In genomic region chr1:85581138-85581801, GRCh38 we compare ENCODE assay signal across 8 cellular contexts. TPM values are rescaled to one million over a fixed set of nuclear protein-coding genes. Genes with fewer than 3 reads are reported as not detected.
DNase-seq lines count a peak whose midpoint lies in the region; ATAC-seq and TF ChIP-seq lines count a peak whose summit lies in the region.

No MANE protein-coding gene starts in this region.

- H3K4me1 Mint-ChIP-seq in CD4-positive, alpha-beta memory T cell, result peaks cover 17 to 31% (median 22%) of the 10 kb centered on the region in 4 donors
- H3K4me1 Mint-ChIP-seq in activated T-helper 1 cell treated with anti-CD3 and anti-CD28 coated beads, Interleukin-12 subunit alpha, Interleukin-12 subunit beta, Interleukin-2, Interleukin-4 antibody, amounts not matched to agents 30 ng/mL and 10 ng/mL and 1 ng/mL, durations not matched to agents 14 hours and 24 hours and 36 hours (ENCODE audit: low read depth), result peaks cover 25% of the 10 kb centered on the region

- no peak overlapping the region for H3K4me3 ChIP-seq in CD4-positive, alpha-beta memory T cell (ENCODE audit: low read length in 2 of 2)
- peak overlapping the region; percentile 20 to 36 for H3K4me3 ChIP-seq in neutrophil (ENCODE audit: low read depth in 1 of 2, low read length in 1 of 2)

- peak overlapping the region; percentile 35 to 77 (median 68) for H3K4me3 Mint-ChIP-seq in CD4-positive, alpha-beta memory T cell
- H3K4me3 Mint-ChIP-seq in activated T-helper 1 cell treated with anti-CD3 and anti-CD28 coated beads, Interleukin-12 subunit alpha, Interleukin-12 subunit beta, Interleukin-2, Interleukin-4 antibody, amounts not matched to agents 30 ng/mL and 10 ng/mL and 1 ng/mL, durations not matched to agents 14 hours and 24 hours and 36 hours, result peak overlapping the region; percentile 82

- POLR2A ChIA-PET in CD4-positive, alpha-beta memory T cell (lab: Charles Lee; ENCODE audit: partially characterized antibody), result no interaction called here

- no peak overlapping the region for H3K27ac ChIP-seq in CD4-positive, alpha-beta memory T cell (ENCODE audit: low read depth, low read length)
- no peak overlapping the region for H3K27ac ChIP-seq in neutrophil

- no peaks in the 10 kb centered on the region for H3K36me3 ChIP-seq in CD4-positive, alpha-beta memory T cell (ENCODE audit: insufficient read depth, low read length)
- H3K36me3 ChIP-seq in neutrophil, result no peaks in the 10 kb centered on the region

- peaks cover 17% of the 10 kb centered on the region for H3K4me1 ChIP-seq in CD4-positive, alpha-beta memory T cell (ENCODE audit: insufficient read depth, low read length)
- peaks cover 22 to 28% of the 10 kb centered on the region in 2 experiments for H3K4me1 ChIP-seq in neutrophil (ENCODE audit: control insufficient read depth in 1 of 2, insufficient read depth in 1 of 2, low read depth in 1 of 2, low read length in 1 of 2)

- TF ChIP-seq CTCF in neutrophil (IDR thresholded peaks at IDR 0.05), result no peak

- CTCF ChIA-PET in CD4-positive, alpha-beta memory T cell (lab: Charles Lee; ENCODE audit: partially characterized antibody), result no interaction called here

- intact Hi-C loops in CD4-positive, alpha-beta memory T cell (cut with micrococcal nuclease), result no loop called here
- intact Hi-C loops in activated T-helper 1 cell treated with anti-CD3 and anti-CD28 coated beads, Interleukin-12 subunit alpha, Interleukin-12 subunit beta, Interleukin-2, Interleukin-4 antibody, amounts not matched to agents 30 ng/mL and 10 ng/mL and 1 ng/mL, durations not matched to agents 14 hours and 24 hours and 36 hours (cut with micrococcal nuclease), result loop anchor here (2.0 to 10.0 kb wide), 4 partner anchors 128 to 716 kb away; partner anchors contain the start of gene ZNHIT6

- no peak for DNase-seq in CD4-positive, alpha-beta memory T cell
- peak; percentile 55 for DNase-seq in NCI-H2029 (lab: John Stamatoyannopoulos, UW)
- DNase-seq in activated T-helper 1 cell treated with anti-CD3 and anti-CD28 coated beads, Interleukin-12 subunit alpha, Interleukin-12 subunit beta, Interleukin-2, Interleukin-4 antibody, amounts not matched to agents 30 ng/mL and 10 ng/mL and 1 ng/mL, durations not matched to agents 14 hours and 24 hours and 36 hours (ENCODE audit: low spot score), result peak; percentile 51
- peak; percentile 88 for DNase-seq in foreskin melanocyte
- DNase-seq in activated gamma-delta T cell (lab: John Stamatoyannopoulos, UW), result no peak

- peak; percentile 40 for ATAC-seq in GM19372 (IDR thresholded peaks at IDR 0.05; ENCODE audit: low read depth, unreplicated experiment)
- ATAC-seq in HG02884 (IDR thresholded peaks at IDR 0.05; ENCODE audit: unreplicated experiment), result no peak

- H3K27ac Mint-ChIP-seq in CD4-positive, alpha-beta memory T cell, result no peak overlapping the region
- H3K27ac Mint-ChIP-seq in activated T-helper 1 cell treated with anti-CD3 and anti-CD28 coated beads, Interleukin-12 subunit alpha, Interleukin-12 subunit beta, Interleukin-2, Interleukin-4 antibody, amounts not matched to agents 30 ng/mL and 10 ng/mL and 1 ng/mL, durations not matched to agents 14 hours and 24 hours and 36 hours, result no peak overlapping the region

- H3K9me3 Mint-ChIP-seq in CD4-positive, alpha-beta memory T cell, result peaks cover 0 to 6% (median 0%) of the 10 kb centered on the region in 8 donors
- no peaks in the 10 kb centered on the region for H3K9me3 Mint-ChIP-seq in activated T-helper 1 cell treated with anti-CD3 and anti-CD28 coated beads, Interleukin-12 subunit alpha, Interleukin-12 subunit beta, Interleukin-2, Interleukin-4 antibody, amounts not matched to agents 30 ng/mL and 10 ng/mL and 1 ng/mL, durations not matched to agents 14 hours and 24 hours and 36 hours

- H3K27me3 Mint-ChIP-seq in CD4-positive, alpha-beta memory T cell, result peaks cover 52% of the 10 kb centered on the region in 2 donors
- H3K27me3 Mint-ChIP-seq in activated T-helper 1 cell treated with anti-CD3 and anti-CD28 coated beads, Interleukin-12 subunit alpha, Interleukin-12 subunit beta, Interleukin-2, Interleukin-4 antibody, amounts not matched to agents 30 ng/mL and 10 ng/mL and 1 ng/mL, durations not matched to agents 14 hours and 24 hours and 36 hours (ENCODE audit: insufficient read depth), result peaks cover 71% of the 10 kb centered on the region

- peaks cover 21% of the 10 kb centered on the region for H3K27me3 ChIP-seq in CD4-positive, alpha-beta memory T cell (ENCODE audit: insufficient read depth, low read length)
- peaks cover 80% of the 10 kb centered on the region for H3K27me3 ChIP-seq in neutrophil

- no peaks in the 10 kb centered on the region for H3K36me3 Mint-ChIP-seq in CD4-positive, alpha-beta memory T cell
- H3K36me3 Mint-ChIP-seq in activated T-helper 1 cell treated with anti-CD3 and anti-CD28 coated beads, Interleukin-12 subunit alpha, Interleukin-12 subunit beta, Interleukin-2, Interleukin-4 antibody, amounts not matched to agents 30 ng/mL and 10 ng/mL and 1 ng/mL, durations not matched to agents 14 hours and 24 hours and 36 hours (ENCODE audit: low read depth), result no peaks in the 10 kb centered on the region

- no peaks in the 10 kb centered on the region for H3K9me3 ChIP-seq in CD4-positive, alpha-beta memory T cell (ENCODE audit: control insufficient read depth in 1 of 2, low read length in 2 of 2)
- no peaks in the 10 kb centered on the region for H3K9me3 ChIP-seq in neutrophil

RNA-seq across cellular contexts. Expression of gene CCN1, which starts 0.7 kb away (rescaled TPM):
- not detected for total RNA-seq in CD4-positive, alpha-beta memory T cell
- not detected for polyA plus RNA-seq in CD4-positive, alpha-beta memory T cell
- total RNA-seq in activated T-helper 1 cell treated with anti-CD3 and anti-CD28 coated beads, Interleukin-12 subunit alpha, Interleukin-12 subunit beta, Interleukin-2, Interleukin-4 antibody, amounts not matched to agents 30 ng/mL and 10 ng/mL and 1 ng/mL, durations not matched to agents 14 hours and 24 hours and 36 hours, result 0.27 and 0.36 TPM in 2 replicates

Comparison
In these comparisons a context has a peak if more than half of its experiments do, and no peak if none do; other contexts are left out.
1. DNase-seq: peak in NCI-H2029 (single experiment), activated T-helper 1 cell treated with anti-CD3 and anti-CD28 coated beads, Interleukin-12 subunit alpha, Interleukin-12 subunit beta, Interleukin-2, Interleukin-4 antibody, amounts not matched to agents 30 ng/mL and 10 ng/mL and 1 ng/mL, durations not matched to agents 14 hours and 24 hours and 36 hours (single experiment) and foreskin melanocyte (single experiment); none in CD4-positive, alpha-beta memory T cell (0 of 5) and activated gamma-delta T cell (single experiment).
2. H3K4me3 ChIP-seq: peak in neutrophil (2 of 2); none in CD4-positive, alpha-beta memory T cell (0 of 2).